ENCODE assay signal across 8 cellular contexts in the genomic region with DNA sequence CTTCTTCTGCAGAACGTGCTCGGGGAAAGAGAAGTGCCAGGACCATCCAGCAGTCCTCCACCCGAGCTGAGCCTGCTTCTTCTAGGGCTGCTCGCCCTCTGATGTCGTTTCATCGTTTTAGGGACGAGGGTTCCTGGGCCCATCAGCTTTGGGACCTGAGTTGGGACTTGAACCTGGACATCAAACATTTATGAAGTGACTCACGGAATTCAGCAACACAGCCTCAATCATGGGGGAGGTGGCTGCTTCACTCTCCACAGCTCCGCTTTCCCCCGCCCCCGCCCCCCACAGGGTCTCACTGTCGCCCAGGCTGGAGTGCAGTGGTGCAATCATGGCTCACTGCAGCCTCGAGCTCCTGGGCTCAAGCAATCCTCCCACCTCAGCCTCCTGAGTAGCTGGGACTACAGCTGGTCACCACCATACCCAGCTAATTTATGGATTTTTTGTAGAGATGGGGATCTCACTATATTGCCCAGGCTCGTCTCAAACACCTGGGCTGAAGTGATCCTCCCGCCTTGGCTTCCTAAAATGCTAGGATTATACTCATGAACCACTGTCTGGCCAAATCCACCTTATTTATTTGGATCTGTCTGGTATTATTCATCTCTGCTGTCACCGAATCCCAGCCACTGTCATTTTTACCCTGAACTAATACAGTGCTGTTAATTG. TPM values are rescaled to one million over a fixed set of nuclear protein-coding genes. Genes with fewer than 3 reads are reported as not detected.
DNase-seq lines count a peak whose midpoint lies in the region; ATAC-seq and TF ChIP-seq lines count a peak whose summit lies in the region.

No MANE protein-coding gene starts in this region.

- no peaks in the 10 kb centered on the region for H3K9me2 ChIP-seq in OCI-LY1 (ENCODE audit: low read depth, low read length)

- H3K4me1 ChIP-seq in OCI-LY1 (ENCODE audit: insufficient read depth, low read length, severe bottlenecking), result peaks cover 40% of the 10 kb centered on the region
- peaks cover 24% of the 10 kb centered on the region for H3K4me1 ChIP-seq in colonic mucosa
- peaks cover 30% of the 10 kb centered on the region for H3K4me1 ChIP-seq in mucosa of stomach (ENCODE audit: control insufficient read depth, insufficient read depth, low read length)

- H3K27ac ChIP-seq in OCI-LY1 (ENCODE audit: low read depth, low read length, poor library complexity, severe bottlenecking) (no peak overlapping the region), colonic mucosa (peak overlapping the region; percentile 92)

- H3K27me3 ChIP-seq in OCI-LY1 (ENCODE audit: insufficient read depth, low read length) (no peaks in the 10 kb centered on the region), colonic mucosa (no peaks in the 10 kb centered on the region), mucosa of stomach (ENCODE audit: control insufficient read depth, insufficient read depth, low read length) (no peaks in the 10 kb centered on the region)

- intact Hi-C loops in colonic mucosa (cut with DNase I), result no loop called here

- H3K9me3 ChIP-seq in OCI-LY1 (ENCODE audit: low read length), result no peaks in the 10 kb centered on the region
- H3K9me3 ChIP-seq in colonic mucosa, result no peaks in the 10 kb centered on the region
- H3K9me3 ChIP-seq in mucosa of stomach (ENCODE audit: control insufficient read depth, low read length), result no peaks in the 10 kb centered on the region

- no peaks in the 10 kb centered on the region for H3F3A ChIP-seq in OCI-LY1 (ENCODE audit: insufficient read depth, low read length)

- peak overlapping the region; percentile 84; the same call in 1 of the 2 replicates for H2AFZ ChIP-seq in OCI-LY1 (ENCODE audit: low read length)

- ATAC-seq in GM19035 (IDR thresholded peaks at IDR 0.05; ENCODE audit: unreplicated experiment), result no peak

- H3K36me3 ChIP-seq in OCI-LY1 (ENCODE audit: insufficient read depth, low read length) (peaks cover 11% of the 10 kb centered on the region), colonic mucosa (no peaks in the 10 kb centered on the region), mucosa of stomach (ENCODE audit: control insufficient read depth, insufficient read depth, low read length) (no peaks in the 10 kb centered on the region)

- H4K20me1 ChIP-seq in OCI-LY1 (ENCODE audit: insufficient read depth, low read length), result no peaks in the 10 kb centered on the region

- TF ChIP-seq CTCF in OCI-LY1 (IDR thresholded peaks at IDR 0.05; ENCODE audit: low read length) (no peak), colonic mucosa (IDR thresholded peaks at IDR 0.05) (no peak)

- H3K9ac ChIP-seq in OCI-LY1 (ENCODE audit: low read length) (peak overlapping the region; percentile 72), colonic mucosa (ENCODE audit: low read depth in 2 of 2, low read length in 2 of 2) (peak overlapping the region; percentile 64 to 90), mucosa of stomach (ENCODE audit: low read length) (peak overlapping the region; percentile 76)

- H3K4me3 ChIP-seq in OCI-LY1 (ENCODE audit: low read depth, low read length, poor library complexity, severe bottlenecking), result peak overlapping the region; percentile 97
- peak overlapping the region; percentile 76 for H3K4me3 ChIP-seq in colonic mucosa
- peak overlapping the region; percentile 97 for H3K4me3 ChIP-seq in mucosa of stomach (ENCODE audit: low read length)

- DNase-seq in activated CD4-positive, alpha-beta T cell treated with anti-CD3 and anti-CD28 coated beads for 48 hours, result peak; percentile 26
- no peak for DNase-seq in activated CD4-positive, alpha-beta T cell treated with anti-CD3 and anti-CD28 coated beads, Interleukin-2, amount 50 U/mL, for 1 hour
- DNase-seq in colonic mucosa (peak; percentile 47), NCI-H526 treated with DMSO at 0.1 percent for 48 hours (lab: John Stamatoyannopoulos, UW) (no peak), GM19240 (ENCODE audit: insufficient read length, low spot score) (no peak)

- H3K4me2 ChIP-seq in OCI-LY1 (ENCODE audit: low read length), result peak overlapping the region; percentile 99

- H3K79me2 ChIP-seq in OCI-LY1 (ENCODE audit: insufficient read depth, low read length), result peaks cover 22% of the 10 kb centered on the region

RNA-seq across cellular contexts. Expression of gene SCAMP2, which starts 0.7 kb away (rescaled TPM):
- total RNA-seq in colonic mucosa, result 100 to 1,000 TPM; 152 to 204 TPM

RNA-seq across cellular contexts. Expression of gene MPI, which starts 16.0 kb away (rescaled TPM):
- 10 to 100 TPM; 50.7 to 68.0 TPM for total RNA-seq in colonic mucosa

RNA-seq across cellular contexts. Expression of gene ULK3, which starts 30.9 kb away (rescaled TPM):
- 10 to 100 TPM; 45.6 to 50.7 TPM for total RNA-seq in colonic mucosa

RNA-seq across cellular contexts. Expression of gene FAM219B, which starts 32.8 kb away (rescaled TPM):
- total RNA-seq in colonic mucosa, result 10 to 100 TPM; 44.7 to 54.2 TPM

RNA-seq across cellular contexts. Expression of gene CPLX3, which starts 47.5 kb away (rescaled TPM):
- not detected for total RNA-seq in colonic mucosa

Comparison
In these comparisons a context has a peak if more than half of its experiments do, and no peak if none do; other contexts are left out.
1. DNase-seq: peak in activated CD4-positive, alpha-beta T cell treated with anti-CD3 and anti-CD28 coated beads for 48 hours (single experiment) and colonic mucosa (single experiment); none in activated CD4-positive, alpha-beta T cell treated with anti-CD3 and anti-CD28 coated beads, Interleukin-2, amount 50 U/mL, for 1 hour (single experiment), NCI-H526 treated with DMSO at 0.1 percent for 48 hours (single experiment) and GM19240 (single experiment).
2. Peak in every context shown above with its lines, with median percentiles within 50 percentile points of each other: H3K4me3 ChIP-seq and H3K9ac ChIP-seq.